13 cellular contexts compared by ENCODE assay signal in genomic region chr9:91208837-91209236, GRCh38.
A peak's percentile ranks its signal among the peaks of the same experiment; 100 is the strongest.
DNase-seq lines count a peak whose midpoint lies in the region; ATAC-seq, FAIRE-seq and TF ChIP-seq lines count a peak whose summit lies in the region.
"Had no signal": no experiment of that assay in that cellular context is flagged by ENCODE, and none has a peak within 500 bp of the region (broad histone marks: within the 10 kb centered on the region; RNA-seq: fewer than 3 reads in every experiment).

No MANE protein-coding gene starts in this region.

- no peaks in the 10 kb centered on the region for H3K27me3 Mint-ChIP-seq in activated T-cell treated with anti-CD3 and anti-CD28 coated beads, Interleukin-2, amount 50 U/mL, for 4 hours (ENCODE audit: low read depth)
- no peaks in the 10 kb centered on the region for H3K27me3 Mint-ChIP-seq in activated CD8-positive, alpha-beta T cell treated with anti-CD3 and anti-CD28 coated beads for 36 hours

- H3K27me3 ChIP-seq in HepG2 (ENCODE audit: control insufficient read depth in 1 of 2, insufficient read depth in 2 of 2, low read length in 2 of 2) (no peaks in the 10 kb centered on the region), tibial artery (no peaks in the 10 kb centered on the region), aorta (ENCODE audit: control insufficient read depth in 1 of 2, insufficient read depth in 2 of 2, low read length in 1 of 2) (no peaks in the 10 kb centered on the region), BE2C (no peaks in the 10 kb centered on the region)
- H3K27me3 ChIP-seq: cardiac muscle cell, uterus had no signal

- no peaks in the 10 kb centered on the region for H4K20me1 ChIP-seq in HepG2 (ENCODE audit: insufficient read depth, low read length)

- WGBS in HepG2 (ENCODE audit: low lambda C conversion rate), result 93% methylated on average over 5 of the region's 5 CpGs
- 93 to 95% methylated on average over 5 of the region's 5 CpGs for WGBS in aorta, 2 donors

- H3K9me3 ChIP-seq in HepG2 (ENCODE audit: low read length) (no peaks in the 10 kb centered on the region), tibial artery (no peaks in the 10 kb centered on the region), aorta (ENCODE audit: control insufficient read depth, low read length) (no peaks in the 10 kb centered on the region), BE2C (no peaks in the 10 kb centered on the region)
- H3K9me3 ChIP-seq: uterus had no signal

- peaks cover 3% of the 10 kb centered on the region for H3K36me3 Mint-ChIP-seq in activated T-cell treated with anti-CD3 and anti-CD28 coated beads, Interleukin-2, amount 50 U/mL, for 4 hours (ENCODE audit: insufficient read depth)
- peaks cover 57% of the 10 kb centered on the region for H3K36me3 Mint-ChIP-seq in activated CD8-positive, alpha-beta T cell treated with anti-CD3 and anti-CD28 coated beads for 36 hours (ENCODE audit: low read depth)

- peak overlapping the region; percentile 65 for H3K9ac ChIP-seq in HepG2 (ENCODE audit: insufficient read depth, low read depth, low read length)

- in situ Hi-C loops in HepG2 (cut with HindIII; ENCODE audit: extremely low pct_ligation_motif_present, low pct_unique_long_range_greater_than_20kb), result no loop called here

- POLR2A ChIA-PET in activated CD8-positive, alpha-beta T cell treated with anti-CD3 and anti-CD28 coated beads for 36 hours (lab: Charles Lee), result interaction anchor here (1.0 to 5.1 kb wide), 12 partner anchors 10 to 108 kb away, joined by 4 to 53 read pairs (median 8); no protein-coding TSS in a partner anchor
- POLR2A ChIA-PET in HepG2 (lab: Yijun Ruan, JAX), result interaction anchor here (1.1 to 5.0 kb wide), 5 partner anchors 10 to 172 kb away, joined by 3 to 178 read pairs (median 7); no protein-coding TSS in a partner anchor

- no peak overlapping the region for H3K4me3 ChIP-seq in HepG2 (replicated peaks in 1 of 3; ENCODE audit: insufficient read depth in 1 of 3, low read depth in 2 of 3, low read length in 3 of 3)
- no peak overlapping the region for H3K4me3 ChIP-seq in tibial artery
- H3K4me3 ChIP-seq in aorta (ENCODE audit: low read length in 2 of 2), result no peak overlapping the region
- no peak overlapping the region for H3K4me3 ChIP-seq in BE2C (ENCODE audit: low read depth, low read length)
- H3K4me3 ChIP-seq: cardiac muscle cell, uterus had no signal

- TF ChIP-seq POLR2A in HepG2 (IDR thresholded peaks at IDR 0.05; ENCODE audit: insufficient read depth in 1 of 2, low read depth in 2 of 2, low read length in 2 of 2), result no peak

- H3K27ac Mint-ChIP-seq in activated CD8-positive, alpha-beta T cell treated with anti-CD3 and anti-CD28 coated beads for 36 hours, result peak overlapping the region; percentile 98

- intact Hi-C loops in activated CD8-positive, alpha-beta T cell treated with anti-CD3 and anti-CD28 coated beads for 36 hours (cut with micrococcal nuclease), result loop anchor here (2.0 to 5.0 kb wide), 5 partner anchors 16 to 213 kb away; partner anchors contain the start of gene NFIL3
- intact Hi-C loops in HepG2 (cut with micrococcal nuclease; ENCODE audit: unreplicated experiment), result loop anchor here (1.0 kb wide), 1 partner anchor 12 kb away; no protein-coding TSS in a partner anchor
- intact Hi-C loops in tibial artery (cut with DNase I; ENCODE audit: low total_unique reads), result no loop called here
- intact Hi-C loops in aorta (cut with DNase I), result loop anchor here in 1 of 2 donors (5.0 kb wide), 1 partner anchor 153 kb away; the partner anchor contains the start of gene AUH

- CTCF ChIA-PET in activated CD8-positive, alpha-beta T cell treated with anti-CD3 and anti-CD28 coated beads for 36 hours (lab: Charles Lee), result no interaction called here
- CTCF ChIA-PET in HepG2 (lab: Yijun Ruan, JAX; ENCODE audit: low intra/inter-chr PET ratio, low total read pairs), result interaction anchor here (0.5 kb wide), 1 partner anchor 11 kb away, joined by 3 read pairs; no protein-coding TSS in a partner anchor

- H3K79me2 ChIP-seq in HepG2 (ENCODE audit: insufficient read depth, low read length), result no peaks in the 10 kb centered on the region

- H3K36me3 ChIP-seq in HepG2 (replicated peaks in 1 of 2; ENCODE audit: control insufficient read depth in 1 of 2, insufficient read depth in 2 of 2, low read length in 2 of 2), result peaks cover 0 to 1% of the 10 kb centered on the region in 2 experiments; a peak in 1 of 5 replicates
- H3K36me3 ChIP-seq in tibial artery, result no peaks in the 10 kb centered on the region
- no peaks in the 10 kb centered on the region for H3K36me3 ChIP-seq in aorta (ENCODE audit: control insufficient read depth in 1 of 2, insufficient read depth in 2 of 2, low read length in 1 of 2)
- H3K36me3 ChIP-seq in BE2C, result no peaks in the 10 kb centered on the region
- H3K36me3 ChIP-seq: uterus had no signal

- no peak for ATAC-seq in activated T-cell treated with anti-CD3 and anti-CD28 coated beads, Interleukin-2, amount 50 U/mL, for 4 hours
- no peak for ATAC-seq in activated CD8-positive, alpha-beta T cell treated with anti-CD3 and anti-CD28 coated beads for 36 hours
- ATAC-seq in HepG2 (no peak), aorta (ENCODE audit: low FRiP score) (no peak)
- ATAC-seq: Panc1 had no signal

- DNase-seq in activated T-cell treated with anti-CD3 and anti-CD28 coated beads, Interleukin-2, amount 50 U/mL, for 48 hours, result peak; percentile 45
- DNase-seq in activated T-cell treated with anti-CD3 and anti-CD28 coated beads, Interleukin-2, amount 50 U/mL, for 4 hours, result no peak
- no peak for DNase-seq in activated CD8-positive, alpha-beta T cell treated with anti-CD3 and anti-CD28 coated beads for 36 hours
- no peak for DNase-seq in HepG2 (ENCODE audit: low spot score)
- no peak for DNase-seq in tibial artery
- DNase-seq in aorta, result no peak
- no peak for DNase-seq in NCI-H446 treated with DMSO at 0.1 percent for 48 hours (lab: John Stamatoyannopoulos, UW)
- no peak for DNase-seq in BE2C
- DNase-seq: NCI-H1417, uterus had no signal

- H3K4me1 ChIP-seq in HepG2 (ENCODE audit: insufficient read depth, low read length) (peaks cover 86% of the 10 kb centered on the region), tibial artery (peaks cover 0 to 19% (median 14%) of the 10 kb centered on the region in 4 donors), aorta (ENCODE audit: control insufficient read depth in 1 of 2, insufficient read depth in 2 of 2, low read length in 2 of 2) (peaks cover 0 to 3% of the 10 kb centered on the region in 2 donors), BE2C (no peaks in the 10 kb centered on the region)
- H3K4me1 ChIP-seq: uterus had no signal

- no peaks in the 10 kb centered on the region for H3K9me3 Mint-ChIP-seq in activated T-cell treated with anti-CD3 and anti-CD28 coated beads, Interleukin-2, amount 50 U/mL, for 4 hours
- peaks cover 17% of the 10 kb centered on the region for H3K9me3 Mint-ChIP-seq in activated CD8-positive, alpha-beta T cell treated with anti-CD3 and anti-CD28 coated beads for 36 hours

- FAIRE-seq in HepG2 (lab: Jason Lieb, UNC), result no peak
- FAIRE-seq: frontal cortex had no signal

- no peak for TF ChIP-seq CTCF in activated CD8-positive, alpha-beta T cell treated with anti-CD3 and anti-CD28 coated beads for 36 hours (IDR thresholded peaks at IDR 0.05)
- TF ChIP-seq CTCF in HepG2 (CRISPR knock-in tag; IDR thresholded peaks at IDR 0.05), result no peak
- TF ChIP-seq CTCF in tibial artery (IDR thresholded peaks at IDR 0.05), result no peak
- no peak for TF ChIP-seq CTCF in BE2C (IDR thresholded peaks at IDR 0.05; ENCODE audit: low read depth, low read length)

- no peak overlapping the region for H3K4me3 Mint-ChIP-seq in activated T-cell treated with anti-CD3 and anti-CD28 coated beads, Interleukin-2, amount 50 U/mL, for 4 hours
- no peak overlapping the region for H3K4me3 Mint-ChIP-seq in activated CD8-positive, alpha-beta T cell treated with anti-CD3 and anti-CD28 coated beads for 36 hours

- no peak for TF ChIP-seq RAD21 in HepG2 (CRISPR knock-in tag; IDR thresholded peaks at IDR 0.05)

- H3K4me1 Mint-ChIP-seq in activated T-cell treated with anti-CD3 and anti-CD28 coated beads, Interleukin-2, amount 50 U/mL, for 4 hours (ENCODE audit: low read depth), result peaks cover 54% of the 10 kb centered on the region
- H3K4me1 Mint-ChIP-seq in activated CD8-positive, alpha-beta T cell treated with anti-CD3 and anti-CD28 coated beads for 36 hours (ENCODE audit: low read depth), result peaks cover 68% of the 10 kb centered on the region

- H2AFZ ChIP-seq in HepG2 (ENCODE audit: low read length), result no peak overlapping the region

- H3K4me2 ChIP-seq in HepG2 (ENCODE audit: low read depth, low read length), result peak overlapping the region; percentile 74; the same call in 1 of the 2 replicates

- peak overlapping the region; percentile 91 for H3K27ac ChIP-seq in HepG2 (ENCODE audit: extremely low read length, insufficient read depth, low read length)
- peak overlapping the region; percentile 49 to 66 for H3K27ac ChIP-seq in tibial artery
- H3K27ac ChIP-seq in aorta (ENCODE audit: low read depth in 1 of 2, low read length in 2 of 2), result no peak overlapping the region

- no peak for TF ChIP-seq EP300 in HepG2 (IDR thresholded peaks at IDR 0.05; ENCODE audit: low read depth in 2 of 2, low read length in 2 of 2)
- TF ChIP-seq EP300 in HepG2 (CRISPR knock-in tag; IDR thresholded peaks at IDR 0.05; ENCODE audit: borderline replicate concordance), result no peak

- BruUV-seq in HepG2 (replicated peaks; lab: Mats Ljungman, UMichigan), result no TSS peak

TF ChIP-seq in HepG2, 621 proteins besides CTCF, POLR2A, EP300 and RAD21 (continues in another document):
- TF ChIP-seq MLX (CRISPR knock-in tag; IDR thresholded peaks at IDR 0.05), result no peak
- TF ChIP-seq ZNF276 (CRISPR knock-in tag; IDR thresholded peaks at IDR 0.05; ENCODE audit: low read depth), result no peak
- TF ChIP-seq BRCA1 (CRISPR knock-in tag; IDR thresholded peaks at IDR 0.05), result no peak
- TF ChIP-seq HNRNPUL1 (IDR thresholded peaks at IDR 0.05; ENCODE audit: low read depth, low read length), result no peak
- TF ChIP-seq SUZ12 (IDR thresholded peaks at IDR 0.05; ENCODE audit: low read depth, low read length), result no peak

Comparison
In these comparisons a context has a peak if more than half of its experiments do, and no peak if none do; other contexts are left out.
1. DNase-seq: peak in activated T-cell treated with anti-CD3 and anti-CD28 coated beads, Interleukin-2, amount 50 U/mL, for 48 hours (2 of 2); none in activated T-cell treated with anti-CD3 and anti-CD28 coated beads, Interleukin-2, amount 50 U/mL, for 4 hours (single experiment), activated CD8-positive, alpha-beta T cell treated with anti-CD3 and anti-CD28 coated beads for 36 hours (single experiment), HepG2 (single experiment), tibial artery (0 of 2), aorta (0 of 2), NCI-H446 treated with DMSO at 0.1 percent for 48 hours (single experiment) and BE2C (single experiment).
2. H3K27ac ChIP-seq: peak in HepG2 (single experiment) and tibial artery (2 of 2); none in aorta (0 of 2).